Comparison of ENCODE assay signal across 8 cellular contexts in genomic region chr9:89522261-89522978, GRCh38.
A peak's percentile ranks its signal among the peaks of the same experiment; 100 is the strongest.
DNase-seq lines count a peak whose midpoint lies in the region; ATAC-seq lines count a peak whose summit lies in the region.

No MANE protein-coding gene starts in this region.

- H3K36me3 Mint-ChIP-seq in activated naive CD4-positive, alpha-beta T cell treated with anti-CD3 and anti-CD28 coated beads, Interleukin-2, amount 50 U/mL, for 24 hours = no peaks in the 10 kb centered on the region

- H3K27ac Mint-ChIP-seq in activated naive CD4-positive, alpha-beta T cell treated with anti-CD3 and anti-CD28 coated beads, Interleukin-2, amount 50 U/mL, for 24 hours = peak overlapping the region; percentile 95

- H3K4me3 Mint-ChIP-seq in activated naive CD4-positive, alpha-beta T cell treated with anti-CD3 and anti-CD28 coated beads, Interleukin-2, amount 50 U/mL, for 24 hours = peak overlapping the region; percentile 75

- H3K4me1 Mint-ChIP-seq in activated naive CD4-positive, alpha-beta T cell treated with anti-CD3 and anti-CD28 coated beads, Interleukin-2, amount 50 U/mL, for 24 hours = peaks cover 95% of the 10 kb centered on the region

- peak; percentile 87 for ATAC-seq in GM19025 (IDR thresholded peaks at IDR 0.05; ENCODE audit: low read depth, unreplicated experiment)
- ATAC-seq in HG03060 (IDR thresholded peaks at IDR 0.05; ENCODE audit: low read depth, unreplicated experiment) = peak; percentile 75

- H3K9me3 Mint-ChIP-seq in activated naive CD4-positive, alpha-beta T cell treated with anti-CD3 and anti-CD28 coated beads, Interleukin-2, amount 50 U/mL, for 24 hours = no peaks in the 10 kb centered on the region

- H3K27me3 Mint-ChIP-seq in activated naive CD4-positive, alpha-beta T cell treated with anti-CD3 and anti-CD28 coated beads, Interleukin-2, amount 50 U/mL, for 24 hours = no peaks in the 10 kb centered on the region

- peak; percentile 64 for DNase-seq in SKM-1 (lab: John Stamatoyannopoulos, UW; ENCODE audit: unreplicated experiment)
- DNase-seq in stimulated activated CD4-positive, alpha-beta T cell treated with anti-CD3 and anti-CD28 coated beads, Interleukin-15, amount 100 ng/mL, for 24 hours = peak; percentile 78
- DNase-seq in NCI-H774 (lab: John Stamatoyannopoulos, UW) = no peak
- no peak for DNase-seq in AG08396 (ENCODE audit: low spot score)
- no peak for DNase-seq in SHP77 treated with DMSO at 0.1 percent for 48 hours (lab: John Stamatoyannopoulos, UW)

Comparison
In these comparisons a context has a peak if more than half of its experiments do, and no peak if none do; other contexts are left out.
1. DNase-seq: peak in SKM-1 (single experiment) and stimulated activated CD4-positive, alpha-beta T cell treated with anti-CD3 and anti-CD28 coated beads, Interleukin-15, amount 100 ng/mL, for 24 hours (single experiment); none in NCI-H774 (single experiment), AG08396 (single experiment) and SHP77 treated with DMSO at 0.1 percent for 48 hours (single experiment).